ENCODE assay signal across 1 cellular context in the genomic region with DNA sequence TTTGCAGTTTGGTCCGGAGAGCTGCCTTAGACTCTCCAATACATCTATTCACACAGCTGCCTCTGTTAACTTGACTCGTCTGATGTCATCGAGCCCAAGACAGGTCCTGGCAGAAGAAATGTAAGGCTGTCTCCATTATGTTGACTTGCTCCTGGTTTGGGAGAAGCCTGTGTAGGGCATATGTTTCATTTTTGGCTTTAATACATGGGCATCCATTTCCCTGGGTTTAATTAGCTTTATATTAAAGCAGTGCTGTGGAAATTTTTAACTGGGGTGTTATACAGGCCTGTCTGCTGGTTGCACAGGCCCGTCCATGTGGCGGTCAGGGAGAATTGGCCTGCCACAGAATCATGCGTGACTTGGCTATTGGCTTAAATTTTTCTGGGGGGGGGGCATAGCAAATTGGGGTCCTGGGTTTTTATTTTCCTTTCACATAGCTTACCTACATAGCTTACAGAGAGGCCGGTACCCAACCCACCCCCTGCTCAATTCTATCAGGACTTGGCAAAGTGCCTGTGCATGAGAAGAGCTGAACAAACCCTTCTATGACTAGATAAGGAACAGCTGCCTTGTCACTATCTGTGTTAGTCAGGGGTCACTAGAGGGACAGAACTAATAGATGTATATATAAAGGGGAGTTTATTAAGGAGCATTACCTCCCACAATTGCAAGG.
TF ChIP-seq lines count a peak whose summit lies in the region.

No MANE protein-coding gene starts in this region.

TF ChIP-seq in HepG2, 621 proteins besides CTCF, POLR2A, EP300 and RAD21 (continued from another document):
- no peak for TF ChIP-seq ZHX2 (IDR thresholded peaks at IDR 0.05; ENCODE audit: low read depth)
- no peak for TF ChIP-seq ZHX2 (CRISPR knock-in tag; IDR thresholded peaks at IDR 0.05; ENCODE audit: borderline replicate concordance)
- no peak for TF ChIP-seq MAF1 (CRISPR knock-in tag; IDR thresholded peaks at IDR 0.05; ENCODE audit: borderline replicate concordance)
- TF ChIP-seq TOPORS (CRISPR knock-in tag; IDR thresholded peaks at IDR 0.05) = no peak
- no peak for TF ChIP-seq TCF7L2 (IDR thresholded peaks at IDR 0.05; ENCODE audit: low read depth, low read length)
- no peak for TF ChIP-seq MIER2 (CRISPR knock-in tag; IDR thresholded peaks at IDR 0.05)
- no peak for TF ChIP-seq DNMT3B (CRISPR knock-in tag; conservative IDR thresholded peaks at IDR 0.05)
- no peak for TF ChIP-seq BCL6 (CRISPR knock-in tag; IDR thresholded peaks at IDR 0.05)
- TF ChIP-seq, protein P1, sequence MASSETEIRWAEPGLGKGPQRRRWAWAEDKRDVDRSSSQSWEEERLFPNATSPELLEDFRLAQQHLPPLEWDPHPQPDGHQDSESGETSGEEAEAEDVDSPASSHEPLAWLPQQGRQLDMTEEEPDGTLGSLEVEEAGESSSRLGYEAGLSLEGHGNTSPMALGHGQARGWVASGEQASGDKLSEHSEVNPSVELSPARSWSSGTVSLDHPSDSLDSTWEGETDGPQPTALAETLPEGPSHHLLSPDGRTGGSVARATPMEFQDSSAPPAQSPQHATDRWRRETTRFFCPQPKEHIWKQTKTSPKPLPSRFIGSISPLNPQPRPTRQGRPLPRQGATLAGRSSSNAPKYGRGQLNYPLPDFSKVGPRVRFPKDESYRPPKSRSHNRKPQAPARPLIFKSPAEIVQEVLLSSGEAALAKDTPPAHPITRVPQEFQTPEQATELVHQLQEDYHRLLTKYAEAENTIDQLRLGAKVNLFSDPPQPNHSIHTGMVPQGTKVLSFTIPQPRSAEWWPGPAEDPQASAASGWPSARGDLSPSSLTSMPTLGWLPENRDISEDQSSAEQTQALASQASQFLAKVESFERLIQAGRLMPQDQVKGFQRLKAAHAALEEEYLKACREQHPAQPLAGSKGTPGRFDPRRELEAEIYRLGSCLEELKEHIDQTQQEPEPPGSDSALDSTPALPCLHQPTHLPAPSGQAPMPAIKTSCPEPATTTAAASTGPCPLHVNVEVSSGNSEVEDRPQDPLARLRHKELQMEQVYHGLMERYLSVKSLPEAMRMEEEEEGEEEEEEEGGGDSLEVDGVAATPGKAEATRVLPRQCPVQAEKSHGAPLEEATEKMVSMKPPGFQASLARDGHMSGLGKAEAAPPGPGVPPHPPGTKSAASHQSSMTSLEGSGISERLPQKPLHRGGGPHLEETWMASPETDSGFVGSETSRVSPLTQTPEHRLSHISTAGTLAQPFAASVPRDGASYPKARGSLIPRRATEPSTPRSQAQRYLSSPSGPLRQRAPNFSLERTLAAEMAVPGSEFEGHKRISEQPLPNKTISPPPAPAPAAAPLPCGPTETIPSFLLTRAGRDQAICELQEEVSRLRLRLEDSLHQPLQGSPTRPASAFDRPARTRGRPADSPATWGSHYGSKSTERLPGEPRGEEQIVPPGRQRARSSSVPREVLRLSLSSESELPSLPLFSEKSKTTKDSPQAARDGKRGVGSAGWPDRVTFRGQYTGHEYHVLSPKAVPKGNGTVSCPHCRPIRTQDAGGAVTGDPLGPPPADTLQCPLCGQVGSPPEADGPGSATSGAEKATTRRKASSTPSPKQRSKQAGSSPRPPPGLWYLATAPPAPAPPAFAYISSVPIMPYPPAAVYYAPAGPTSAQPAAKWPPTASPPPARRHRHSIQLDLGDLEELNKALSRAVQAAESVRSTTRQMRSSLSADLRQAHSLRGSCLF (CRISPR knock-in tag; IDR thresholded peaks at IDR 0.05; ENCODE audit: borderline replicate concordance) = no peak
- TF ChIP-seq, protein P2, sequence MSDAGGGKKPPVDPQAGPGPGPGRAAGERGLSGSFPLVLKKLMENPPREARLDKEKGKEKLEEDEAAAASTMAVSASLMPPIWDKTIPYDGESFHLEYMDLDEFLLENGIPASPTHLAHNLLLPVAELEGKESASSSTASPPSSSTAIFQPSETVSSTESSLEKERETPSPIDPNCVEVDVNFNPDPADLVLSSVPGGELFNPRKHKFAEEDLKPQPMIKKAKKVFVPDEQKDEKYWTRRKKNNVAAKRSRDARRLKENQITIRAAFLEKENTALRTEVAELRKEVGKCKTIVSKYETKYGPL (CRISPR knock-in tag; IDR thresholded peaks at IDR 0.05) = no peak
- no peak for TF ChIP-seq YY1 (IDR thresholded peaks at IDR 0.05; ENCODE audit: insufficient read depth, insufficient replicate concordance, low read depth, low read length)
- TF ChIP-seq ZNF432 (CRISPR knock-in tag; IDR thresholded peaks at IDR 0.05; ENCODE audit: borderline replicate concordance) = no peak
- no peak for TF ChIP-seq AHDC1 (CRISPR knock-in tag; IDR thresholded peaks at IDR 0.05; ENCODE audit: borderline replicate concordance)
- no peak for TF ChIP-seq ZNF644 (CRISPR knock-in tag; IDR thresholded peaks at IDR 0.05; ENCODE audit: low read depth)
- TF ChIP-seq ZNF232 (CRISPR knock-in tag; IDR thresholded peaks at IDR 0.05; ENCODE audit: borderline replicate concordance) = no peak
- no peak for TF ChIP-seq CENPT (CRISPR knock-in tag; IDR thresholded peaks at IDR 0.05; ENCODE audit: low read depth)
- TF ChIP-seq ZFP82 (CRISPR knock-in tag; IDR thresholded peaks at IDR 0.05; ENCODE audit: borderline replicate concordance) = no peak
- no peak for TF ChIP-seq ZNF234 (CRISPR knock-in tag; conservative IDR thresholded peaks at IDR 0.05)
- TF ChIP-seq ZNF839 (CRISPR knock-in tag; IDR thresholded peaks at IDR 0.05; ENCODE audit: borderline replicate concordance) = no peak
